21 cellular contexts compared by ENCODE assay signal in genomic region chr2:150417278-150417677, GRCh38.
"Had no signal": no experiment of that assay in that cellular context is flagged by ENCODE, and none has a peak within 500 bp of the region (broad histone marks: within the 10 kb centered on the region; RNA-seq: fewer than 3 reads in every experiment).

No MANE protein-coding gene starts in this region.

- ATAC-seq: left cardiac atrium; left ventricle myocardium superior; pancreas; right lobe of liver; stimulated activated memory B cell treated with anti-CD40 and anti-IgM and Interleukin-4, amounts not matched to agents 10 μg/mL and 1 μg/mL and 100 μg/mL, for 72 hours had no signal

- DNase-seq: dermis blood vessel endothelial cell; esophagus squamous epithelium; foreskin fibroblast; immature natural killer cell; kidney; left cardiac atrium; left ventricle myocardium superior; mesenchymal stem cell; naive B cell; occipital lobe; pancreas; right lobe of liver; spleen; stimulated activated CD4-positive, alpha-beta T cell treated with anti-CD3 and anti-CD28 coated beads, Interleukin-15, amount 100 ng/mL, for 24 hours; stimulated activated CD4-positive, alpha-beta T cell treated with anti-CD3 and anti-CD28 coated beads, Interleukin-1b, Interleukin-23, amount 100 ng/mL, for 48 hours; stimulated activated CD4-positive, alpha-beta T cell treated with anti-CD3 and anti-CD28 coated beads, Interleukin-4, amount 100 ng/mL, for 24 hours; tibial artery; upper lobe of left lung; uterus had no signal

- H3K4me1 ChIP-seq: esophagus squamous epithelium, pancreas, spleen, tibial artery, upper lobe of left lung, uterus had no signal

- H3K27ac ChIP-seq: esophagus squamous epithelium, pancreas, right lobe of liver, spleen, tibial artery, upper lobe of left lung, uterus had no signal

- H3K4me3 ChIP-seq: esophagus squamous epithelium, lung, pancreas, right lobe of liver, spleen, tibial artery, upper lobe of left lung, uterus had no signal

- H3K27me3 ChIP-seq: esophagus squamous epithelium, pancreas, right lobe of liver, spleen, tibial artery, upper lobe of left lung, uterus had no signal

- H3K9me3 ChIP-seq: esophagus squamous epithelium, pancreas, right lobe of liver, spleen, tibial artery, upper lobe of left lung, uterus had no signal

- H3K36me3 ChIP-seq: esophagus squamous epithelium, pancreas, right lobe of liver, spleen, tibial artery, upper lobe of left lung, uterus had no signal
